ENCODE assay signal across 2 cellular contexts in the genomic region with DNA sequence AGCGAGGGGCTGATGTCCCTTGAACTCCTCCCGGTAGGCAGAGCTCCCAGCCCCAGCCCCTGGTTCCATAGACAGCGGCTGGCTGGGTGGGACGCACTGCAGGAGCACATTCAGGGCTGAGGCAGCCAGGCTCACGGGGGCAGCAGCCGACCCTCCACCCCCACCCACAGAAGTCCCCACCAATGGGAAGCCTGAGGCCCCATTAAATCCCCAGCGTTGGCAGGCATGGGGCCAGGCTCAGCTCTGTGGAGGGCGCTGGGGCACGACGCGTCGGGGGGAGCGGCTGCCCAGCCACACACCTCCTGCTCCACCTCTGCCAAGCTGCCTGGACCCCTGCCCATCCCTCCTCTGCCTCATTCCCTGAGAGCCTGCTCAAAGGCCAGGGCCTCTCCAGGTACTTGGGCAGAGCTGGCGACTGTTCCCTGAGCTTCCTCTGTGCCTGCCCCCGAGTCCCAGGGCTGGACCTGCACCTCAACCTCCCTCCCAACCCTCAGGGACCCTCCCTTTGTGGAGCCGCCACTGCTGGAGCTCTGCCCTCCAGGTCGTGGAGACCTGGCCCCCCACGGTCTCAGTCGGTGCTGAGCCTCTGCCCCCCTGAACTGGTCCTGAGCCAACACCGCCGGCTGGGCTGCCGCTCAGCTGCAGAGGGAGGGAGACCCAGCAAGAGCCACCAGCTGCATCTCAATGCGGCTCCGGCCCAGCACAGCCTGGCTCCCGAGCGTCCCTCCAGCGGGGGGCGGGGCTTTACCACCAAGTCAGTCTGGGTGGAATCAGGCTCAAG.
TF ChIP-seq lines count a peak whose summit lies in the region.

No MANE protein-coding gene starts in this region.

TF ChIP-seq in SK-N-SH, 30 proteins besides CTCF, POLR2A, EP300 and RAD21 (continued from another document):
- TF ChIP-seq, protein P1, sequence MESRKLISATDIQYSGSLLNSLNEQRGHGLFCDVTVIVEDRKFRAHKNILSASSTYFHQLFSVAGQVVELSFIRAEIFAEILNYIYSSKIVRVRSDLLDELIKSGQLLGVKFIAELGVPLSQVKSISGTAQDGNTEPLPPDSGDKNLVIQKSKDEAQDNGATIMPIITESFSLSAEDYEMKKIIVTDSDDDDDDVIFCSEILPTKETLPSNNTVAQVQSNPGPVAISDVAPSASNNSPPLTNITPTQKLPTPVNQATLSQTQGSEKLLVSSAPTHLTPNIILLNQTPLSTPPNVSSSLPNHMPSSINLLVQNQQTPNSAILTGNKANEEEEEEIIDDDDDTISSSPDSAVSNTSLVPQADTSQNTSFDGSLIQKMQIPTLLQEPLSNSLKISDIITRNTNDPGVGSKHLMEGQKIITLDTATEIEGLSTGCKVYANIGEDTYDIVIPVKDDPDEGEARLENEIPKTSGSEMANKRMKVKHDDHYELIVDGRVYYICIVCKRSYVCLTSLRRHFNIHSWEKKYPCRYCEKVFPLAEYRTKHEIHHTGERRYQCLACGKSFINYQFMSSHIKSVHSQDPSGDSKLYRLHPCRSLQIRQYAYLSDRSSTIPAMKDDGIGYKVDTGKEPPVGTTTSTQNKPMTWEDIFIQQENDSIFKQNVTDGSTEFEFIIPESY (IDR thresholded peaks at IDR 0.05; ENCODE audit: borderline replicate concordance, low read depth), result no peak
- TF ChIP-seq RFX5 (IDR thresholded peaks at IDR 0.05; ENCODE audit: low read length) (no peak), FOXM1 (IDR thresholded peaks at IDR 0.05; ENCODE audit: low read depth) (no peak)

TF ChIP-seq in SK-N-SH treated with all-trans-retinoic acid at 6 μM for 48 hours, 23 proteins besides CTCF, POLR2A, EP300 and RAD21 (continued from another document):
- TF ChIP-seq, protein P2, sequence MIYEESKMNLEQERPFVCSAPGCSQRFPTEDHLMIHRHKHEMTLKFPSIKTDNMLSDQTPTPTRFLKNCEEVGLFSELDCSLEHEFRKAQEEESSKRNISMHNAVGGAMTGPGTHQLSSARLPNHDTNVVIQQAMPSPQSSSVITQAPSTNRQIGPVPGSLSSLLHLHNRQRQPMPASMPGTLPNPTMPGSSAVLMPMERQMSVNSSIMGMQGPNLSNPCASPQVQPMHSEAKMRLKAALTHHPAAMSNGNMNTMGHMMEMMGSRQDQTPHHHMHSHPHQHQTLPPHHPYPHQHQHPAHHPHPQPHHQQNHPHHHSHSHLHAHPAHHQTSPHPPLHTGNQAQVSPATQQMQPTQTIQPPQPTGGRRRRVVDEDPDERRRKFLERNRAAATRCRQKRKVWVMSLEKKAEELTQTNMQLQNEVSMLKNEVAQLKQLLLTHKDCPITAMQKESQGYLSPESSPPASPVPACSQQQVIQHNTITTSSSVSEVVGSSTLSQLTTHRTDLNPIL (CRISPR knock-in tag; IDR thresholded peaks at IDR 0.05; ENCODE audit: low read depth), result no peak
- no peak for TF ChIP-seq ZNF70 (CRISPR knock-in tag; IDR thresholded peaks at IDR 0.05)
